In the genomic region with DNA sequence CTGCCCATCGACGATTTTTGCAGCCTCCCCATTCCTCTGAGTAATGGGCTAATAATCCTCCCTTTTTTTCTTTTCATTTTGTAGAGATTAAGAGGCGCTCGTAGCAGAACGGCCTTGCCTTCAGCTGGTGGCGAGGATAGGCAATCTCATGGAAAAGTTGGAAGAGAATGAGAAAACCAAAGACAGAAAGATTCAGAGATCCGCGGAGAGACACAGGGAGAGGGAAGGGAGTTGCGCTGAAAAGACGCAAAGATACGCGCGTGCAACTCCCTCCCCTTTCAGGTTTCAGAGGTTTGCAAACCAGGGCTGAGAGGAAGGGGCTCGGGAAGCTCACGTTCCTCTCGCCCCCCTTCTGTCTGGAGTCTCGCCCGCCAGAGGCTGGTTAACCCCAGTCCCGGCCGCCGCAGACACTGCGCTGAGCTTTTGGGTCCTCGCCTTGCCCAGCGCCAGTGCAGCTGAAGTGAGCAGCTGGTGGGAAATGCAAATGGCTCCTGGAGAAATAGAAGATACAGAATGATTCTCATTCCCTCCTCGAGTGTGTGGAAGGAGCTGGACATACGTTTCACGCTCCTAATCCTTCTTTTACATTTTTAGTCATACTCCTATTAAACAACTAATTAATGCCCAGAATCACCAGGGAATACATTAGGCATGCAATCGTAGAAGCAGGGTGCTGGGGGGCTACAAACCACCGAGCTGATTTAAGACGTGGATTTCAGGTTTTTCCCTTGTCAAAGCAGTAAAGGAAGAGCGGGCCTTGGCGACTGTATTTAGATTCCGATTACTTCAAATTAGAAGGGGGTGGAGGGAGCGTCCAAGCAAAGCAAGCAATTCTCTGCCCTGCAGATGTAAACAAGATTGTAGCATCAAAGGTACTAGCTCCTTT, we compare ENCODE assay signal across 21 cellular contexts. TPM values are rescaled to one million over a fixed set of nuclear protein-coding genes. Genes with fewer than 3 reads are reported as not detected.
DNase-seq lines count a peak whose midpoint lies in the region; ATAC-seq, FAIRE-seq and TF ChIP-seq lines count a peak whose summit lies in the region.
"Had no signal": no experiment of that assay in that cellular context is flagged by ENCODE, and none has a peak within 500 bp of the region (broad histone marks: within the 10 kb centered on the region; RNA-seq: fewer than 3 reads in every experiment).

No MANE protein-coding gene starts in this region.

- H4K20me1 ChIP-seq in HepG2 (ENCODE audit: insufficient read depth, low read length): no peaks in the 10 kb centered on the region

- H3K4me3 ChIP-seq in HepG2 (replicated peaks in 1 of 3; ENCODE audit: insufficient read depth in 1 of 3, low read depth in 2 of 3, low read length in 3 of 3): no peak overlapping the region
- H3K4me3 ChIP-seq: dorsolateral prefrontal cortex, right lobe of liver had no signal

- intact Hi-C loops in HepG2 (cut with micrococcal nuclease; ENCODE audit: unreplicated experiment): no loop called here

- H3K27me3 ChIP-seq in HepG2 (ENCODE audit: control insufficient read depth in 1 of 2, insufficient read depth in 2 of 2, low read length in 2 of 2): peaks cover 0 to 77% of the 10 kb centered on the region in 2 experiments

- no peaks in the 10 kb centered on the region for H3K36me3 ChIP-seq in HepG2 (replicated peaks in 1 of 2; ENCODE audit: control insufficient read depth in 1 of 2, insufficient read depth in 2 of 2, low read length in 2 of 2)
- H3K36me3 ChIP-seq: right lobe of liver had no signal

- peaks cover 45% of the 10 kb centered on the region for H3K4me1 Mint-ChIP-seq in HFFc6 (ENCODE audit: low read depth)
- H3K4me1 Mint-ChIP-seq: activated naive CD8-positive, alpha-beta T cell treated with anti-CD3 and anti-CD28 coated beads, Interleukin-2, amount 50 U/mL, for 24 hours; stimulated activated naive CD8-positive, alpha-beta T cell treated with anti-CD3 and anti-CD28 coated beads, Interleukin-15, amount 100 ng/mL, for 72 hours had no signal

- H3K4me2 ChIP-seq in HepG2 (ENCODE audit: low read depth, low read length): no peak overlapping the region

- TF ChIP-seq CTCF in HFFc6 (IDR thresholded peaks at IDR 0.05) (no peak), HepG2 (CRISPR knock-in tag; IDR thresholded peaks at IDR 0.05) (no peak)

- H3K9me3 Mint-ChIP-seq in HFFc6: peaks cover 7% of the 10 kb centered on the region; the same call in 1 of the 2 replicates

- no peak overlapping the region for H3K9ac ChIP-seq in HepG2 (ENCODE audit: insufficient read depth, low read depth, low read length)

- CTCF ChIA-PET in HepG2 (lab: Yijun Ruan, JAX; ENCODE audit: low intra/inter-chr PET ratio, low total read pairs): no interaction called here

- no peak for TF ChIP-seq POLR2A in HepG2 (IDR thresholded peaks at IDR 0.05; ENCODE audit: insufficient read depth in 1 of 2, low read depth in 2 of 2, low read length in 2 of 2)

- DNase-seq in HFFc6 (no peak), ecto neural progenitor cell (ENCODE audit: low spot score) (peak; percentile 69), islet precursor cell (peak; percentile 72), retina (peak; percentile 77), HepG2 (ENCODE audit: low spot score) (no peak), hippocampal formation (lab: John Stamatoyannopoulos, UW) (no peak)
- DNase-seq: activated CD4-positive, CD25-positive, alpha-beta regulatory T cell; activated naive CD8-positive, alpha-beta T cell treated with anti-CD3 and anti-CD28 coated beads, Interleukin-2, amount 50 U/mL, for 24 hours; CD4-positive, alpha-beta T cell; dorsolateral prefrontal cortex; NCI-H1092 treated with DMSO at 0.1 percent for 48 hours; NCI-H526; OCI-M1; right lobe of liver; SIG-M5; stimulated activated CD4-positive, alpha-beta T cell treated with anti-CD3 and anti-CD28 coated beads, Interleukin-1b, Interleukin-23, amount 100 ng/mL, for 48 hours; stimulated activated naive CD8-positive, alpha-beta T cell treated with anti-CD3 and anti-CD28 coated beads, Interleukin-15, amount 100 ng/mL, for 72 hours had no signal

- peaks cover 25% of the 10 kb centered on the region for H3K4me1 ChIP-seq in HepG2 (ENCODE audit: insufficient read depth, low read length)

- H3K36me3 Mint-ChIP-seq in HFFc6 (ENCODE audit: low read depth): peaks cover 25% of the 10 kb centered on the region

- H3K9me3 ChIP-seq in HepG2 (ENCODE audit: low read length): no peaks in the 10 kb centered on the region
- H3K9me3 ChIP-seq: right lobe of liver had no signal

- no peak overlapping the region for H3K27ac Mint-ChIP-seq in HFFc6
- H3K27ac Mint-ChIP-seq: activated naive CD8-positive, alpha-beta T cell treated with anti-CD3 and anti-CD28 coated beads, Interleukin-2, amount 50 U/mL, for 24 hours; activated T-helper 2 cell treated with anti-CD3 and anti-CD28 coated beads, Interferon-gamma antibody, Interleukin-2, Interleukin-4, amounts not matched to agents 10 μg/mL and 5 μg/mL and 100 μg/mL, durations not matched to agents 14 hours and 24 hours and 36 hours; CD4-positive, alpha-beta T cell; stimulated activated naive CD8-positive, alpha-beta T cell treated with anti-CD3 and anti-CD28 coated beads, Interleukin-15, amount 100 ng/mL, for 72 hours had no signal

- no peak for TF ChIP-seq RAD21 in HepG2 (CRISPR knock-in tag; IDR thresholded peaks at IDR 0.05)

- peak overlapping the region; percentile 78 for H3K4me3 Mint-ChIP-seq in HFFc6
- H3K4me3 Mint-ChIP-seq: activated naive CD8-positive, alpha-beta T cell treated with anti-CD3 and anti-CD28 coated beads, Interleukin-2, amount 50 U/mL, for 24 hours; CD4-positive, alpha-beta T cell; stimulated activated naive CD8-positive, alpha-beta T cell treated with anti-CD3 and anti-CD28 coated beads, Interleukin-15, amount 100 ng/mL, for 72 hours had no signal

- WGBS in HepG2 (ENCODE audit: low lambda C conversion rate): 24% methylated on average over 26 of the region's 34 CpGs

- in situ Hi-C loops in HepG2 (cut with HindIII; ENCODE audit: extremely low pct_ligation_motif_present, low pct_unique_long_range_greater_than_20kb): no loop called here

- H2AFZ ChIP-seq in HepG2 (ENCODE audit: low read length): no peak overlapping the region

- H3K27ac ChIP-seq in HepG2 (ENCODE audit: extremely low read length, insufficient read depth, low read length): no peak overlapping the region
- H3K27ac ChIP-seq: dorsolateral prefrontal cortex, right lobe of liver had no signal

- no TSS peak for BruUV-seq in HepG2 (replicated peaks; lab: Mats Ljungman, UMichigan)

- no peak for TF ChIP-seq EP300 in HepG2 (IDR thresholded peaks at IDR 0.05; ENCODE audit: low read depth in 2 of 2, low read length in 2 of 2)
- no peak for TF ChIP-seq EP300 in HepG2 (CRISPR knock-in tag; IDR thresholded peaks at IDR 0.05; ENCODE audit: borderline replicate concordance)

- POLR2A ChIA-PET in HepG2 (lab: Yijun Ruan, JAX): no interaction called here

- no peaks in the 10 kb centered on the region for H3K79me2 ChIP-seq in HepG2 (ENCODE audit: insufficient read depth, low read length)

- H3K27me3 Mint-ChIP-seq in HFFc6 (ENCODE audit: insufficient read depth): peaks cover 42% of the 10 kb centered on the region

- ATAC-seq in HG03439 (IDR thresholded peaks at IDR 0.05; ENCODE audit: unreplicated experiment) (no peak), HepG2 (no peak)
- ATAC-seq: activated naive CD8-positive, alpha-beta T cell treated with anti-CD3 and anti-CD28 coated beads, Interleukin-2, amount 50 U/mL, for 24 hours; esophagus mucosa; right lobe of liver; stimulated activated naive CD8-positive, alpha-beta T cell treated with anti-CD3 and anti-CD28 coated beads, Interleukin-15, amount 100 ng/mL, for 72 hours had no signal

- no peak for FAIRE-seq in HepG2 (lab: Jason Lieb, UNC)

TF ChIP-seq in HepG2, 621 proteins besides CTCF, POLR2A, EP300 and RAD21 (continues in another document):
- TF ChIP-seq, protein P1, sequence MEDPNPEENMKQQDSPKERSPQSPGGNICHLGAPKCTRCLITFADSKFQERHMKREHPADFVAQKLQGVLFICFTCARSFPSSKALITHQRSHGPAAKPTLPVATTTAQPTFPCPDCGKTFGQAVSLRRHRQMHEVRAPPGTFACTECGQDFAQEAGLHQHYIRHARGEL (CRISPR knock-in tag; IDR thresholded peaks at IDR 0.05): no peak
- TF ChIP-seq MAFG (CRISPR knock-in tag; IDR thresholded peaks at IDR 0.05): no peak
- TF ChIP-seq, protein P2, sequence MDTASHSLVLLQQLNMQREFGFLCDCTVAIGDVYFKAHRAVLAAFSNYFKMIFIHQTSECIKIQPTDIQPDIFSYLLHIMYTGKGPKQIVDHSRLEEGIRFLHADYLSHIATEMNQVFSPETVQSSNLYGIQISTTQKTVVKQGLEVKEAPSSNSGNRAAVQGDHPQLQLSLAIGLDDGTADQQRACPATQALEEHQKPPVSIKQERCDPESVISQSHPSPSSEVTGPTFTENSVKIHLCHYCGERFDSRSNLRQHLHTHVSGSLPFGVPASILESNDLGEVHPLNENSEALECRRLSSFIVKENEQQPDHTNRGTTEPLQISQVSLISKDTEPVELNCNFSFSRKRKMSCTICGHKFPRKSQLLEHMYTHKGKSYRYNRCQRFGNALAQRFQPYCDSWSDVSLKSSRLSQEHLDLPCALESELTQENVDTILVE (CRISPR knock-in tag; IDR thresholded peaks at IDR 0.05): no peak
- no peak for TF ChIP-seq ZNF772 (CRISPR knock-in tag; IDR thresholded peaks at IDR 0.05)
- TF ChIP-seq CEBPG (CRISPR knock-in tag; IDR thresholded peaks at IDR 0.05): no peak

RNA-seq across cellular contexts. Expression of a gene that starts 16.6 kb away (rescaled TPM):
- 10 to 100 TPM; 15.9 to 22.8 (median 17.9) TPM for total RNA-seq in HFFc6 (2021; fragmentation: NEBNext Ultra II Directional; extraction: Animal tissue kit (Norgen Biotek cat#: 25700))
- total RNA-seq in HepG2 (2016; rRNA removed; fragmentation: Illumina TruSeq; extraction: Trizol): not detected in 2 replicates
- total RNA-seq in HepG2 (2016; cell fraction: cytosol; rRNA removed; fragmentation: Illumina TruSeq; extraction: Trizol; ENCODE audit: low read depth): not detected in 2 replicates
- total RNA-seq in HepG2 (2016; cell fraction: insoluble cytoplasmic fraction; rRNA removed; fragmentation: Illumina TruSeq; extraction: Trizol): not detected in 2 replicates
- not detected in 2 replicates for total RNA-seq in HepG2 (2016; cell fraction: membrane; rRNA removed; fragmentation: Illumina TruSeq; extraction: Trizol)
- total RNA-seq in HepG2 (2016; cell fraction: nucleus; rRNA removed; fragmentation: Illumina TruSeq; extraction: Trizol): not detected in 2 replicates
- polyA plus RNA-seq in HepG2 (2011; rRNA removed): not detected in 2 replicates
- polyA plus RNA-seq in HepG2 (2011; cell fraction: cytosol; rRNA removed): not detected in 2 replicates
- polyA plus RNA-seq in HepG2 (2011; cell fraction: nucleus; rRNA removed): not detected in 2 replicates
- not detected in 2 replicates for polyA plus RNA-seq in HepG2 (2012)
- not detected in 2 replicates for polyA plus RNA-seq in HepG2 (2016; cell fraction: cytosol; fragmentation: Illumina TruSeq; extraction: Trizol; ENCODE audit: low read depth)
- polyA plus RNA-seq in HepG2 (2016; cell fraction: insoluble cytoplasmic fraction; fragmentation: Illumina TruSeq; extraction: Trizol; ENCODE audit: low read depth): not detected in 2 replicates
- not detected in 2 replicates for polyA plus RNA-seq in HepG2 (2016; cell fraction: membrane; fragmentation: Illumina TruSeq; extraction: Trizol; ENCODE audit: low read depth)
- polyA plus RNA-seq in HepG2 (2016; cell fraction: nucleus; fragmentation: Illumina TruSeq; extraction: Trizol; ENCODE audit: insufficient read depth, low read depth): not detected in 2 replicates
- 7.3 TPM in 1 of 2 replicates, not detected in the other for polyA minus RNA-seq in HepG2 (2011; rRNA and poly(A)+ RNA removed; ENCODE audit: low replicate concordance)
- polyA minus RNA-seq in HepG2 (2011; cell fraction: cytosol; rRNA and poly(A)+ RNA removed): not detected in 2 replicates
- polyA minus RNA-seq in HepG2 (2011; cell fraction: nucleus; rRNA and poly(A)+ RNA removed): not detected in 2 replicates
- total RNA-seq: activated T-helper 2 cell treated with anti-CD3 and anti-CD28 coated beads, Interferon-gamma antibody, Interleukin-2, Interleukin-4, amounts not matched to agents 10 μg/mL and 5 μg/mL and 100 μg/mL, durations not matched to agents 14 hours and 24 hours and 36 hours; CD4-positive, alpha-beta T cell; dorsolateral prefrontal cortex; right lobe of liver; ureter had no signal

Comparison
In these comparisons a context has a peak if more than half of its experiments do, and no peak if none do; other contexts are left out.
1. DNase-seq: peak in ecto neural progenitor cell (single experiment), islet precursor cell (single experiment) and retina (single experiment); none in HFFc6 (single experiment), HepG2 (single experiment) and hippocampal formation (0 of 2).
2. RNA of a gene that starts 16.6 kb away (total RNA-seq): 15.9 to 22.8 TPM in HFFc6; not detected in HepG2; every median in the first group is over 10 times any median in the second.